In genomic region chr9:71253021-71253420, GRCh38 we compare ENCODE assay signal across 19 cellular contexts.
A peak's percentile ranks its signal among the peaks of the same experiment; 100 is the strongest.
DNase-seq lines count a peak whose midpoint lies in the region; TF ChIP-seq lines count a peak whose summit lies in the region.
"Had no signal": no experiment of that assay in that cellular context is flagged by ENCODE, and none has a peak within 500 bp of the region (broad histone marks: within the 10 kb centered on the region; RNA-seq: fewer than 3 reads in every experiment).

No MANE protein-coding gene starts in this region.

- intact Hi-C loops in mammary epithelial cell (cut with micrococcal nuclease) = no loop called here

- no peak overlapping the region for H3K9ac ChIP-seq in GM23248
- no peak overlapping the region for H3K9ac ChIP-seq in mammary epithelial cell (ENCODE audit: insufficient read depth, low read length)
- H3K9ac ChIP-seq: BLaER1 had no signal

- no peaks in the 10 kb centered on the region for H3K36me3 ChIP-seq in GM23248 (ENCODE audit: low read depth)
- no peaks in the 10 kb centered on the region for H3K36me3 ChIP-seq in mammary epithelial cell (ENCODE audit: insufficient read depth, low read length)
- H3K36me3 ChIP-seq: BLaER1 had no signal

- no peaks in the 10 kb centered on the region for H3K79me2 ChIP-seq in GM23248 (ENCODE audit: insufficient read depth)
- H3K79me2 ChIP-seq in mammary epithelial cell (ENCODE audit: insufficient read depth, low read length) = no peaks in the 10 kb centered on the region

- H3K4me1 ChIP-seq in GM23248 (ENCODE audit: insufficient read depth) (no peaks in the 10 kb centered on the region), mammary epithelial cell (ENCODE audit: insufficient read depth, low read length) (no peaks in the 10 kb centered on the region)
- H3K4me1 ChIP-seq: Caco-2 had no signal

- in situ Hi-C loops in GM23248 (cut with MboI) = loop anchor here (5.0 to 10.0 kb wide), 2 partner anchors 326 to 598 kb away; no protein-coding TSS in a partner anchor
- in situ Hi-C loops in mammary epithelial cell (cut with MboI; ENCODE audit: low sequenced_read_pairs in 2 of 2) = loop anchor here in 1 of 2 donors (10.0 kb wide), 1 partner anchor 608 kb away; no protein-coding TSS in a partner anchor

- H3K27ac ChIP-seq in GM23248 (no peak overlapping the region), mammary epithelial cell (ENCODE audit: insufficient read depth, low read depth, low read length) (no peak overlapping the region)
- H3K27ac ChIP-seq: BLaER1 had no signal

- TF ChIP-seq CTCF in mammary epithelial cell (conservative IDR thresholded peaks at IDR 0.05 in 1 of 2, IDR thresholded peaks at IDR 0.05 in 1 of 2; ENCODE audit: extremely low read depth in 1 of 2, insufficient read depth in 1 of 2, low read depth in 1 of 2, low read length in 2 of 2) (no peak), fibroblast of the aortic adventitia (IDR thresholded peaks at IDR 0.05; ENCODE audit: insufficient read depth, low read length) (no peak)

- H3K9me2 ChIP-seq in GM23248 (ENCODE audit: insufficient read depth) = no peaks in the 10 kb centered on the region

- CTCF ChIA-PET in mammary epithelial cell (lab: Charles Lee; ENCODE audit: low non-redundant PET) = no interaction called here

- H3F3A ChIP-seq in GM23248 (ENCODE audit: insufficient read depth) = no peaks in the 10 kb centered on the region

- H3K4me3 ChIP-seq in GM23248 = no peak overlapping the region
- H3K4me3 ChIP-seq in mammary epithelial cell (replicated peaks in 1 of 3; ENCODE audit: insufficient read depth in 1 of 3, low read depth in 2 of 3, low read length in 3 of 3) = no peak overlapping the region
- no peak overlapping the region for H3K4me3 ChIP-seq in fibroblast of the aortic adventitia (ENCODE audit: low read depth, low read length)
- H3K4me3 ChIP-seq: BLaER1 had no signal

- H4K20me1 ChIP-seq in GM23248 (ENCODE audit: insufficient read depth) (no peaks in the 10 kb centered on the region), mammary epithelial cell (ENCODE audit: insufficient read depth, low read length) (no peaks in the 10 kb centered on the region)
- H4K20me1 ChIP-seq: BLaER1 had no signal

- peak; percentile 4 for DNase-seq in GM23248
- peak; percentile 0 for DNase-seq in mammary epithelial cell
- peak; percentile 1 for DNase-seq in fibroblast of the aortic adventitia (ENCODE audit: low read depth)
- DNase-seq in T-helper 9 cell = no peak
- DNase-seq in epidermal melanocyte (ENCODE audit: insufficient read length, low spot score) = no peak
- no peak for DNase-seq in glomerular visceral epithelial cell (ENCODE audit: extremely low spot score)
- DNase-seq in amygdala (lab: John Stamatoyannopoulos, UW) = no peak
- DNase-seq: Caco-2; CD4-positive, alpha-beta memory T cell; DND-41; GOT3; NCI-H1694; NCI-H2081; NCI-H2171; NCI-H345; NCI-H524; NCI-H774; NK-92 treated with Interleukin-12 subunit alpha and Interleukin-12 subunit beta, amount 100 ng/mL, for 24 hours had no signal

- H3K4me2 ChIP-seq in GM23248 (ENCODE audit: unreplicated experiment) (no peak overlapping the region), mammary epithelial cell (ENCODE audit: insufficient read depth, low read depth, low read length) (no peak overlapping the region)
- H3K4me2 ChIP-seq: BLaER1 had no signal

- WGBS in GM23248 (ENCODE audit: low coverage in 1 of 2, low lambda C conversion rate in 2 of 2, missing lambda C conversion rate in 2 of 2), 2 experiments = 20 to 24% methylated on average over 1 of the region's 1 CpG
- WGBS in mammary epithelial cell (ENCODE audit: low coverage, missing lambda C conversion rate) = 0% methylated on average over 1 of the region's 1 CpG

- H3K27me3 ChIP-seq in GM23248 (replicated peaks; ENCODE audit: insufficient read depth) = peaks cover 3% of the 10 kb centered on the region; the same call in 1 of the 2 replicates
- no peaks in the 10 kb centered on the region for H3K27me3 ChIP-seq in mammary epithelial cell (ENCODE audit: insufficient read depth, low read length)
- H3K27me3 ChIP-seq: BLaER1 had no signal

- no peaks in the 10 kb centered on the region for H3K9me3 ChIP-seq in GM23248 (ENCODE audit: low read depth)
- no peaks in the 10 kb centered on the region for H3K9me3 ChIP-seq in mammary epithelial cell (replicated peaks; ENCODE audit: insufficient read depth, low read length)
- H3K9me3 ChIP-seq: BLaER1, Caco-2 had no signal

- BruUV-seq in mammary epithelial cell (replicated peaks; lab: Mats Ljungman, UMichigan) = no TSS peak

- no peak overlapping the region for H2AFZ ChIP-seq in GM23248
- no peak overlapping the region for H2AFZ ChIP-seq in mammary epithelial cell (ENCODE audit: low read depth, low read length)

- dilution Hi-C loops in mammary epithelial cell (cut with HindIII; ENCODE audit: low sequenced_read_pairs) = no loop called here

Comparison
In these comparisons a context has a peak if more than half of its experiments do, and no peak if none do; other contexts are left out.
1. DNase-seq: peak in GM23248 (single experiment), mammary epithelial cell (single experiment) and fibroblast of the aortic adventitia (single experiment); none in T-helper 9 cell (single experiment), epidermal melanocyte (single experiment), glomerular visceral epithelial cell (single experiment) and amygdala (0 of 56).